8 cellular contexts compared by ENCODE assay signal in genomic region chr19:5340637-5341447, GRCh38. TPM values are rescaled to one million over a fixed set of nuclear protein-coding genes. Genes with fewer than 3 reads are reported as not detected.
A peak's percentile ranks its signal among the peaks of the same experiment; 100 is the strongest.
DNase-seq lines count a peak whose midpoint lies in the region; ATAC-seq and TF ChIP-seq lines count a peak whose summit lies in the region.

Gene PTPRS, minus strand, starts transcription at chr19:5340812. Its CDS starts 54,672 bp downstream, at chr19:5286140.

- no peak within 1 kb of the TSS for H4K5ac ChIP-seq in mesendoderm (ENCODE audit: low read length)

- H3K4me3 ChIP-seq in AG09309 (ENCODE audit: control insufficient read depth, low read depth, low read length), result peak within 1 kb of the TSS; percentile 67
- peak within 1 kb of the TSS; percentile 81 for H3K4me3 ChIP-seq in H7 (ENCODE audit: insufficient read depth, low read depth, low read length)
- H3K4me3 ChIP-seq in endocrine pancreas (ENCODE audit: control insufficient read depth, insufficient read depth, low read length), result no peak within 1 kb of the TSS
- H3K4me3 ChIP-seq in mesendoderm (ENCODE audit: low read length), result peak within 1 kb of the TSS; percentile 56

- H3K9ac ChIP-seq in endocrine pancreas (ENCODE audit: control insufficient read depth, insufficient read depth, low read length), result peak within 1 kb of the TSS; percentile 24
- H3K9ac ChIP-seq in mesendoderm (ENCODE audit: low read length), result peak within 1 kb of the TSS; percentile 79

- H3K27ac Mint-ChIP-seq in activated CD8-positive, alpha-beta memory T cell treated with anti-CD3 and anti-CD28 coated beads, Interleukin-2, amount 10 ng/mL, durations not matched to agents 7 days and 5 days, result peak within 1 kb of the TSS; percentile 19

- no peaks in the 10 kb centered on the region for H3K9me3 Mint-ChIP-seq in activated CD8-positive, alpha-beta memory T cell treated with anti-CD3 and anti-CD28 coated beads, Interleukin-2, amount 10 ng/mL, durations not matched to agents 7 days and 5 days (ENCODE audit: low read depth)

- H3K27me3 Mint-ChIP-seq in activated CD8-positive, alpha-beta memory T cell treated with anti-CD3 and anti-CD28 coated beads, Interleukin-2, amount 10 ng/mL, durations not matched to agents 7 days and 5 days, result peaks cover 46% of the 10 kb centered on the region

- peaks cover 2% of the 10 kb centered on the region for H3K79me2 ChIP-seq in mesendoderm (ENCODE audit: control insufficient read depth, insufficient read depth, low read length)

- H3K56ac ChIP-seq in mesendoderm (ENCODE audit: low read length), result peak within 1 kb of the TSS; percentile 89

- H2AK5ac ChIP-seq in mesendoderm (ENCODE audit: low read length), result no peak within 1 kb of the TSS

- H3K79me1 ChIP-seq in mesendoderm (ENCODE audit: low read length), result peaks cover 10% of the 10 kb centered on the region

- peak within 1 kb of the TSS; percentile 98 for H3K18ac ChIP-seq in mesendoderm (ENCODE audit: low read length)

- H3K9me3 ChIP-seq in endocrine pancreas (ENCODE audit: control insufficient read depth, low read length), result no peaks in the 10 kb centered on the region

- no peak within 1 kb of the TSS for H2BK15ac ChIP-seq in mesendoderm (replicated peaks; ENCODE audit: low read depth)

- DNase-seq in AG09309 (ENCODE audit: low read depth) (no peak), H7 (peak; percentile 99), NCI-H510A treated with DMSO at 0.1 percent for 48 hours (lab: John Stamatoyannopoulos, UW) (peak; percentile 92), mesendoderm (peak; percentile 91)
- peak; percentile 66 for DNase-seq in activated CD8-positive, alpha-beta memory T cell treated with anti-CD3 and anti-CD28 coated beads, Interleukin-2, amount 10 ng/mL, durations not matched to agents 7 days and 5 days
- DNase-seq in stimulated activated CD8-positive, alpha-beta memory T cell treated with anti-CD3 and anti-CD28 coated beads, Interleukin-12 subunit alpha, Interleukin-12 subunit beta, amount 100 ng/mL, for 1 hour (ENCODE audit: low read depth), result peak; percentile 23

- H3K36me3 Mint-ChIP-seq in activated CD8-positive, alpha-beta memory T cell treated with anti-CD3 and anti-CD28 coated beads, Interleukin-2, amount 10 ng/mL, durations not matched to agents 7 days and 5 days, result peaks cover 1% of the 10 kb centered on the region

- H2BK5ac ChIP-seq in mesendoderm (ENCODE audit: low read length), result no peak within 1 kb of the TSS

- peak within 1 kb of the TSS; percentile 85 for H3K27ac ChIP-seq in mesendoderm (ENCODE audit: low read depth, low read length)

- H3K36me3 ChIP-seq in H7 (replicated peaks; ENCODE audit: control insufficient read depth, insufficient read depth, low read length), result no peaks in the 10 kb centered on the region; the same call in 1 of the 2 replicates
- H3K36me3 ChIP-seq in endocrine pancreas (ENCODE audit: control insufficient read depth, insufficient read depth, low read length), result no peaks in the 10 kb centered on the region
- no peaks in the 10 kb centered on the region for H3K36me3 ChIP-seq in mesendoderm (ENCODE audit: control insufficient read depth, insufficient read depth, low read length)

- H3K4me1 ChIP-seq in endocrine pancreas (ENCODE audit: control insufficient read depth, insufficient read depth, low read length) (no peaks in the 10 kb centered on the region), mesendoderm (ENCODE audit: control insufficient read depth, low read depth, low read length) (peaks cover 4% of the 10 kb centered on the region)

- H3K27me3 ChIP-seq in H7 (ENCODE audit: control insufficient read depth, insufficient read depth, low read length), result peaks cover 9% of the 10 kb centered on the region
- H3K27me3 ChIP-seq in endocrine pancreas (ENCODE audit: control insufficient read depth, insufficient read depth, low read length), result no peaks in the 10 kb centered on the region
- no peaks in the 10 kb centered on the region for H3K27me3 ChIP-seq in mesendoderm (ENCODE audit: insufficient read depth, low read length, poor library complexity)

- no CpG with 5 or more reads among the region's 81 CpGs for WGBS in mesendoderm (ENCODE audit: extremely low coverage, insufficient coverage, low lambda C conversion rate)

- CTCF ChIA-PET in activated CD8-positive, alpha-beta memory T cell treated with anti-CD3 and anti-CD28 coated beads, Interleukin-2, amount 10 ng/mL, durations not matched to agents 7 days and 5 days (lab: Charles Lee), result no interaction called here

- peak within 1 kb of the TSS; percentile 7 for H4K8ac ChIP-seq in mesendoderm (ENCODE audit: low read depth, low read length)

- peak within 1 kb of the TSS; percentile 87 for H3K4ac ChIP-seq in mesendoderm (ENCODE audit: low read depth, low read length)

- peaks cover 10% of the 10 kb centered on the region for H3K4me1 Mint-ChIP-seq in activated CD8-positive, alpha-beta memory T cell treated with anti-CD3 and anti-CD28 coated beads, Interleukin-2, amount 10 ng/mL, durations not matched to agents 7 days and 5 days

- ATAC-seq in activated CD8-positive, alpha-beta memory T cell treated with anti-CD3 and anti-CD28 coated beads, Interleukin-2, amount 10 ng/mL, durations not matched to agents 7 days and 5 days, result peak; percentile 79
- ATAC-seq in HG03175 (IDR thresholded peaks at IDR 0.05; ENCODE audit: unreplicated experiment), result no peak

- peak within 1 kb of the TSS; percentile 14 for H3K4me2 ChIP-seq in mesendoderm (ENCODE audit: low read length)

- no peak within 1 kb of the TSS for H3K4me3 Mint-ChIP-seq in activated CD8-positive, alpha-beta memory T cell treated with anti-CD3 and anti-CD28 coated beads, Interleukin-2, amount 10 ng/mL, durations not matched to agents 7 days and 5 days

- H2BK120ac ChIP-seq in mesendoderm (ENCODE audit: low read depth, low read length), result peak within 1 kb of the TSS; percentile 29

- no peak for TF ChIP-seq CTCF in AG09309 (IDR thresholded peaks at IDR 0.05; ENCODE audit: control insufficient read depth, insufficient read depth, low read depth, low read length, missing control alignments)

- H3K23ac ChIP-seq in mesendoderm (ENCODE audit: low read length), result no peak within 1 kb of the TSS

RNA-seq across cellular contexts. Expression of gene PTPRS, which starts in this region (rescaled TPM):
- 130 and 156 TPM in 2 replicates for total RNA-seq in H7 (2014; rRNA removed; shearing (Covaris generic))
- under 1 TPM; 0.16 to 0.32 TPM for total RNA-seq in activated CD8-positive, alpha-beta memory T cell treated with anti-CD3 and anti-CD28 coated beads, Interleukin-2, amount 10 ng/mL, durations not matched to agents 7 days and 5 days
- 35.5 TPM for polyA plus RNA-seq in mesendoderm (2013, experiment 1 of 2)
- 34.8 TPM for polyA plus RNA-seq in mesendoderm (2013, experiment 2 of 2)

Comparison
In these comparisons a context has a peak if more than half of its experiments do, and no peak if none do; other contexts are left out.
1. RNA of gene PTPRS (total RNA-seq): 130 to 156 TPM in H7; 0.16 to 0.32 TPM in activated CD8-positive, alpha-beta memory T cell treated with anti-CD3 and anti-CD28 coated beads, Interleukin-2, amount 10 ng/mL, durations not matched to agents 7 days and 5 days; every median in the first group is over 10 times any median in the second.
2. Peak in DNase-seq and ATAC-seq in activated CD8-positive, alpha-beta memory T cell treated with anti-CD3 and anti-CD28 coated beads, Interleukin-2, amount 10 ng/mL, durations not matched to agents 7 days and 5 days; RNA of the gene not detected or under 1 TPM.